ENCODE assay signal across 37 cellular contexts in genomic region chr4:16484711-16485110, GRCh38.
"Had no signal": no experiment of that assay in that cellular context is flagged by ENCODE, and none has a peak within 500 bp of the region (broad histone marks: within the 10 kb centered on the region; RNA-seq: fewer than 3 reads in every experiment).

No MANE protein-coding gene starts in this region.

- H3K4me1 Mint-ChIP-seq: activated B cell treated with CpG ODN at 0.5 μM for 24 hours; activated CD4-positive, alpha-beta T cell treated with anti-CD3 and anti-CD28 coated beads, Interleukin-2, amount 10 ng/mL, durations not matched to agents 24 days and 14 days; activated naive CD4-positive, alpha-beta T cell treated with anti-CD3 and anti-CD28 coated beads, Interleukin-2, amount 10 ng/mL, durations not matched to agents 7 days and 5 days; activated naive CD4-positive, alpha-beta T cell treated with anti-CD3 and anti-CD28 coated beads, Interleukin-2, amount 50 U/mL, for 24 hours; activated naive CD8-positive, alpha-beta T cell treated with anti-CD3 and anti-CD28 coated beads, Interleukin-2, amount 50 U/mL, for 24 hours; central memory CD8-positive, alpha-beta T cell had no signal

- H3K27ac ChIP-seq: ascending aorta, cardiac muscle cell, VCaP had no signal

- H3K4me3 Mint-ChIP-seq: activated B cell treated with CpG ODN at 0.5 μM for 24 hours; activated CD4-positive, alpha-beta memory T cell treated with anti-CD3 and anti-CD28 coated beads for 36 hours; activated CD4-positive, alpha-beta T cell treated with anti-CD3 and anti-CD28 coated beads, Interleukin-2, amount 10 ng/mL, durations not matched to agents 24 days and 14 days; activated CD8-positive, alpha-beta T cell treated with anti-CD3 and anti-CD28 coated beads for 36 hours; activated naive CD4-positive, alpha-beta T cell treated with anti-CD3 and anti-CD28 coated beads, Interleukin-2, amount 10 ng/mL, durations not matched to agents 7 days and 5 days; activated naive CD4-positive, alpha-beta T cell treated with anti-CD3 and anti-CD28 coated beads, Interleukin-2, amount 50 U/mL, for 24 hours; activated naive CD8-positive, alpha-beta T cell; activated naive CD8-positive, alpha-beta T cell treated with anti-CD3 and anti-CD28 coated beads, Interleukin-2, amount 10 ng/mL, durations not matched to agents 7 days and 5 days; activated naive CD8-positive, alpha-beta T cell treated with anti-CD3 and anti-CD28 coated beads, Interleukin-2, amount 50 U/mL, for 24 hours; brain; central memory CD8-positive, alpha-beta T cell; T-helper 1 cell treated with Interleukin-12 subunit alpha and Interleukin-12 subunit beta and Interleukin-4 antibody, amounts not matched to agents 30 μg/mL and 1 μg/mL, for 36 hours; T-helper 2 cell treated with Interferon-gamma antibody and Interleukin-4, amounts not matched to agents 5 μg/mL and 100 μg/mL, for 36 hours had no signal

- FAIRE-seq: bronchial epithelial cell, TTC549 had no signal

- ATAC-seq: activated CD8-positive, alpha-beta T cell treated with anti-CD3 and anti-CD28 coated beads for 36 hours; activated naive CD8-positive, alpha-beta T cell treated with anti-CD3 and anti-CD28 coated beads, Interleukin-2, amount 50 U/mL, for 24 hours had no signal

- H3K9me3 ChIP-seq: ascending aorta had no signal

- H3K9me3 Mint-ChIP-seq: activated B cell treated with CpG ODN at 0.5 μM for 24 hours; activated naive CD4-positive, alpha-beta T cell treated with anti-CD3 and anti-CD28 coated beads, Interleukin-2, amount 10 ng/mL, durations not matched to agents 7 days and 5 days; activated T-helper 2 cell treated with anti-CD3 and anti-CD28 coated beads, Interferon-gamma antibody, Interleukin-2, Interleukin-4, amounts not matched to agents 10 μg/mL and 5 μg/mL and 100 μg/mL, durations not matched to agents 14 hours and 24 hours and 36 hours; T-helper 1 cell treated with Interleukin-12 subunit alpha and Interleukin-12 subunit beta and Interleukin-4 antibody, amounts not matched to agents 30 μg/mL and 1 μg/mL, for 36 hours; T-helper 2 cell treated with Interferon-gamma antibody and Interleukin-4, amounts not matched to agents 5 μg/mL and 100 μg/mL, for 36 hours had no signal

- H3K27ac Mint-ChIP-seq: activated B cell treated with CpG ODN at 0.5 μM for 24 hours; activated CD4-positive, alpha-beta memory T cell treated with anti-CD3 and anti-CD28 coated beads for 36 hours; activated CD4-positive, alpha-beta T cell treated with anti-CD3 and anti-CD28 coated beads, Interleukin-2, amount 10 ng/mL, durations not matched to agents 24 days and 14 days; activated CD8-positive, alpha-beta T cell treated with anti-CD3 and anti-CD28 coated beads for 36 hours; activated naive CD4-positive, alpha-beta T cell treated with anti-CD3 and anti-CD28 coated beads, Interleukin-2, amount 10 ng/mL, durations not matched to agents 7 days and 5 days; activated naive CD4-positive, alpha-beta T cell treated with anti-CD3 and anti-CD28 coated beads, Interleukin-2, amount 50 U/mL, for 24 hours; activated naive CD8-positive, alpha-beta T cell; activated naive CD8-positive, alpha-beta T cell treated with anti-CD3 and anti-CD28 coated beads, Interleukin-2, amount 10 ng/mL, durations not matched to agents 7 days and 5 days; activated naive CD8-positive, alpha-beta T cell treated with anti-CD3 and anti-CD28 coated beads, Interleukin-2, amount 50 U/mL, for 24 hours; activated T-helper 2 cell treated with anti-CD3 and anti-CD28 coated beads, Interferon-gamma antibody, Interleukin-2, Interleukin-4, amounts not matched to agents 10 μg/mL and 5 μg/mL and 100 μg/mL, durations not matched to agents 14 hours and 24 hours and 36 hours; brain; T-helper 1 cell treated with Interleukin-12 subunit alpha and Interleukin-12 subunit beta and Interleukin-4 antibody, amounts not matched to agents 30 μg/mL and 1 μg/mL, for 36 hours; T-helper 2 cell treated with Interferon-gamma antibody and Interleukin-4, amounts not matched to agents 5 μg/mL and 100 μg/mL, for 36 hours had no signal

- H3K4me3 ChIP-seq: ascending aorta, cardiac muscle cell had no signal

- H3K27me3 ChIP-seq: ascending aorta, cardiac muscle cell had no signal

- H3K36me3 Mint-ChIP-seq: activated CD4-positive, alpha-beta memory T cell treated with anti-CD3 and anti-CD28 coated beads for 36 hours; activated naive CD4-positive, alpha-beta T cell treated with anti-CD3 and anti-CD28 coated beads, Interleukin-2, amount 10 ng/mL, durations not matched to agents 7 days and 5 days; activated naive CD4-positive, alpha-beta T cell treated with anti-CD3 and anti-CD28 coated beads, Interleukin-2, amount 50 U/mL, for 24 hours; activated naive CD8-positive, alpha-beta T cell; activated naive CD8-positive, alpha-beta T cell treated with anti-CD3 and anti-CD28 coated beads, Interleukin-2, amount 10 ng/mL, durations not matched to agents 7 days and 5 days; brain had no signal

- H3K36me3 ChIP-seq: ascending aorta, cardiac muscle cell had no signal

- H3K27me3 Mint-ChIP-seq: activated B cell treated with CpG ODN at 0.5 μM for 24 hours; activated CD4-positive, alpha-beta memory T cell treated with anti-CD3 and anti-CD28 coated beads for 36 hours; activated CD4-positive, alpha-beta T cell treated with anti-CD3 and anti-CD28 coated beads, Interleukin-2, amount 10 ng/mL, durations not matched to agents 24 days and 14 days; activated CD8-positive, alpha-beta T cell treated with anti-CD3 and anti-CD28 coated beads for 36 hours; activated naive CD4-positive, alpha-beta T cell treated with anti-CD3 and anti-CD28 coated beads, Interleukin-2, amount 10 ng/mL, durations not matched to agents 7 days and 5 days; activated naive CD8-positive, alpha-beta T cell; activated naive CD8-positive, alpha-beta T cell treated with anti-CD3 and anti-CD28 coated beads, Interleukin-2, amount 10 ng/mL, durations not matched to agents 7 days and 5 days; activated naive CD8-positive, alpha-beta T cell treated with anti-CD3 and anti-CD28 coated beads, Interleukin-2, amount 50 U/mL, for 24 hours; brain; central memory CD8-positive, alpha-beta T cell had no signal

- H3K4me1 ChIP-seq: ascending aorta had no signal

- DNase-seq: activated B cell treated with CpG ODN at 0.5 μM for 24 hours; activated CD4-positive, alpha-beta memory T cell treated with anti-CD3 and anti-CD28 coated beads for 36 hours; activated CD4-positive, alpha-beta T cell treated with anti-CD3 and anti-CD28 coated beads for 4 hours; activated CD4-positive, alpha-beta T cell treated with anti-CD3 and anti-CD28 coated beads, Interleukin-2, amount 10 ng/mL, durations not matched to agents 24 days and 14 days; activated CD4-positive, alpha-beta T cell treated with anti-CD3 and anti-CD28 coated beads, Interleukin-2, amount 50 U/mL, for 1 hour; activated CD4-positive, alpha-beta T cell treated with anti-CD3 and anti-CD28 coated beads, Interleukin-2, amount 50 U/mL, for 4 hours; activated CD4-positive, CD25-positive, alpha-beta regulatory T cell treated with anti-CD3 and anti-CD28 coated beads, Interleukin-2, amount 50 U/mL, for 72 hours; activated CD8-positive, alpha-beta memory T cell treated with anti-CD3 and anti-CD28 coated beads, Interleukin-2, amount 50 U/mL, for 4 hours; activated CD8-positive, alpha-beta T cell treated with anti-CD3 and anti-CD28 coated beads for 36 hours; activated effector memory CD4-positive, alpha-beta T cell treated with Interleukin-2 at 50 U/mL for 16 hours; activated gamma-delta T cell; activated naive CD4-positive, alpha-beta T cell treated with anti-CD3 and anti-CD28 coated beads, Interleukin-2, amount 10 ng/mL, durations not matched to agents 7 days and 5 days; activated naive CD4-positive, alpha-beta T cell treated with Interleukin-2 at 50 U/mL for 16 hours; activated naive CD8-positive, alpha-beta T cell treated with anti-CD3 and anti-CD28 coated beads, Interleukin-2, amount 10 ng/mL, durations not matched to agents 7 days and 5 days; activated naive CD8-positive, alpha-beta T cell treated with anti-CD3 and anti-CD28 coated beads, Interleukin-2, amount 50 U/mL, for 24 hours; activated T-cell treated with anti-CD3 and anti-CD28 coated beads for 4 hours; activated T-cell treated with anti-CD3 and anti-CD28 coated beads, Interleukin-2, amount 50 U/mL, for 1 hour; activated T-cell treated with anti-CD3 and anti-CD28 coated beads, Interleukin-2, amount 50 U/mL, for 48 hours; amygdala; anterior cingulate cortex; caudate nucleus; cerebellar nuclear complex; T-helper 1 cell; T-helper 2 cell; T-helper 9 cell had no signal
